ENCODE assay signal across 17 cellular contexts in genomic region chr3:10272977-10273376, GRCh38. TPM values are rescaled to one million over a fixed set of nuclear protein-coding genes. Genes with fewer than 3 reads are reported as not detected.
A peak's percentile ranks its signal among the peaks of the same experiment; 100 is the strongest.
DNase-seq lines count a peak whose midpoint lies in the region; ATAC-seq and TF ChIP-seq lines count a peak whose summit lies in the region.
"Had no signal": no experiment of that assay in that cellular context is flagged by ENCODE, and none has a peak within 500 bp of the region (broad histone marks: within the 10 kb centered on the region; RNA-seq: fewer than 3 reads in every experiment).

No MANE protein-coding gene starts in this region.

- no peak overlapping the region for H3K4me3 ChIP-seq in SK-N-SH (ENCODE audit: low read depth in 2 of 2, low read length in 1 of 2)
- H3K4me3 ChIP-seq in naive thymus-derived CD4-positive, alpha-beta T cell (ENCODE audit: low read length) = no peak overlapping the region
- no peak overlapping the region for H3K4me3 ChIP-seq in suprapubic skin
- H3K4me3 ChIP-seq: GM12878, testis had no signal

- H3K9ac ChIP-seq in SK-N-SH = no peak overlapping the region

- peaks cover 97% of the 10 kb centered on the region for H3K79me2 ChIP-seq in SK-N-SH (ENCODE audit: insufficient read depth)

- no peak overlapping the region for H3K27ac ChIP-seq in SK-N-SH (ENCODE audit: low read depth in 2 of 2, low read length in 1 of 2)
- H3K27ac ChIP-seq in naive thymus-derived CD4-positive, alpha-beta T cell (ENCODE audit: low read depth, low read length) = peak overlapping the region; percentile 6
- no peak overlapping the region for H3K27ac ChIP-seq in suprapubic skin
- H3K27ac ChIP-seq: testis had no signal

- H3K36me3 Mint-ChIP-seq in CD14-positive monocyte (peaks cover 67 to 82% of the 10 kb centered on the region in 2 donors), activated B cell treated with CpG ODN at 0.5 μM for 24 hours (ENCODE audit: low read depth) (peaks cover 76% of the 10 kb centered on the region)
- H3K36me3 Mint-ChIP-seq in naive thymus-derived CD4-positive, alpha-beta T cell = peaks cover 0 to 42% (median 23%) of the 10 kb centered on the region in 5 donors

- TF ChIP-seq POLR2A in suprapubic skin (IDR thresholded peaks at IDR 0.05) = no peak

- H3K36me3 ChIP-seq in SK-N-SH (replicated peaks in 1 of 2; ENCODE audit: control insufficient read depth in 1 of 2, insufficient read depth in 2 of 2, low read length in 1 of 2) (peaks cover 23 to 31% of the 10 kb centered on the region in 2 experiments), suprapubic skin (peaks cover 50% of the 10 kb centered on the region)
- H3K36me3 ChIP-seq in naive thymus-derived CD4-positive, alpha-beta T cell (ENCODE audit: control insufficient read depth in 2 of 3, insufficient read depth in 3 of 3, low read length in 3 of 3) = peaks cover 5 to 77% (median 31%) of the 10 kb centered on the region in 3 experiments

- CTCF ChIA-PET in SK-N-SH (lab: Yijun Ruan, JAX) (interaction anchor here (0.7 kb wide), 1 partner anchor 9 kb away, joined by 3 read pairs; no protein-coding TSS in a partner anchor), activated B cell treated with CpG ODN at 0.5 μM for 24 hours (lab: Charles Lee) (interaction anchor here (0.6 kb wide), 1 partner anchor 27 kb away, joined by 3 read pairs; no protein-coding TSS in a partner anchor)
- CTCF ChIA-PET in naive thymus-derived CD4-positive, alpha-beta T cell (lab: Charles Lee) = interaction anchor here (0.6 to 1.3 kb wide), 2 partner anchors 8 to 26 kb away, joined by 3 to 5 read pairs; no protein-coding TSS in a partner anchor

- intact Hi-C loops in CD14-positive monocyte (cut with micrococcal nuclease) (no loop called here), activated B cell treated with CpG ODN at 0.5 μM for 24 hours (cut with micrococcal nuclease) (no loop called here)
- intact Hi-C loops in naive thymus-derived CD4-positive, alpha-beta T cell (cut with micrococcal nuclease) = no loop called here

- no peak overlapping the region for H2AFZ ChIP-seq in SK-N-SH (ENCODE audit: low read depth)

- H3K4me1 Mint-ChIP-seq in CD14-positive monocyte = peaks cover 20% of the 10 kb centered on the region
- H3K4me1 Mint-ChIP-seq in activated B cell treated with CpG ODN at 0.5 μM for 24 hours = peaks cover 30% of the 10 kb centered on the region
- peaks cover 21 to 80% (median 72%) of the 10 kb centered on the region in 7 donors for H3K4me1 Mint-ChIP-seq in naive thymus-derived CD4-positive, alpha-beta T cell

- H3K9me3 ChIP-seq in SK-N-SH = no peaks in the 10 kb centered on the region
- H3K9me3 ChIP-seq in naive thymus-derived CD4-positive, alpha-beta T cell (ENCODE audit: control insufficient read depth in 2 of 3, low read length in 3 of 3) = no peaks in the 10 kb centered on the region
- no peaks in the 10 kb centered on the region for H3K9me3 ChIP-seq in suprapubic skin
- H3K9me3 ChIP-seq: testis had no signal

- H3K4me2 ChIP-seq in SK-N-SH = 0 out of 2 replicates have a peak overlapping the region, but pooled peaks have one; percentile 2

- H3K4me3 Mint-ChIP-seq in CD14-positive monocyte (peak overlapping the region in 1 of 2 donors; percentile 11), activated B cell treated with CpG ODN at 0.5 μM for 24 hours (no peak overlapping the region)
- peak overlapping the region; percentile 34 to 80 (median 60) for H3K4me3 Mint-ChIP-seq in naive thymus-derived CD4-positive, alpha-beta T cell
- H3K4me3 Mint-ChIP-seq: nephron progenitor cell had no signal

- H3K4me1 ChIP-seq in SK-N-SH (ENCODE audit: control insufficient read depth in 1 of 2, insufficient read depth in 2 of 2, low read depth in 1 of 2, low read length in 1 of 2) = peaks cover 0 to 6% of the 10 kb centered on the region in 2 experiments; a peak in 1 of 4 replicates
- H3K4me1 ChIP-seq in naive thymus-derived CD4-positive, alpha-beta T cell (ENCODE audit: control insufficient read depth in 2 of 2, insufficient read depth in 2 of 2, low read length in 2 of 2) = peaks cover 15 to 19% of the 10 kb centered on the region in 2 donors
- H3K4me1 ChIP-seq in suprapubic skin = peaks cover 21% of the 10 kb centered on the region

- H3K9me3 Mint-ChIP-seq in CD14-positive monocyte (no peaks in the 10 kb centered on the region), activated B cell treated with CpG ODN at 0.5 μM for 24 hours (no peaks in the 10 kb centered on the region)
- no peaks in the 10 kb centered on the region for H3K9me3 Mint-ChIP-seq in naive thymus-derived CD4-positive, alpha-beta T cell
- H3K9me3 Mint-ChIP-seq: nephron progenitor cell had no signal

- POLR2A ChIA-PET in SK-N-SH (lab: Yijun Ruan, JAX) (no interaction called here), activated B cell treated with CpG ODN at 0.5 μM for 24 hours (lab: Charles Lee) (no interaction called here)
- POLR2A ChIA-PET in naive thymus-derived CD4-positive, alpha-beta T cell (lab: Charles Lee) = interaction anchor here (0.8 kb wide), 1 partner anchor 74 kb away, joined by 3 read pairs; no protein-coding TSS in a partner anchor

- ATAC-seq in SK-N-SH treated with all-trans-retinoic acid at 6 μM for 48 hours (no peak), activated B cell treated with CpG ODN at 0.5 μM for 24 hours (ENCODE audit: low read depth) (no peak)
- no peak for ATAC-seq in naive thymus-derived CD4-positive, alpha-beta T cell
- ATAC-seq: GM12878 had no signal

- TF ChIP-seq EP300 in SK-N-SH (IDR thresholded peaks at IDR 0.05; ENCODE audit: borderline replicate concordance in 1 of 2, low read depth in 1 of 2, low read length in 1 of 2) (no peak), suprapubic skin (IDR thresholded peaks at IDR 0.05) (no peak)

- H3K27ac Mint-ChIP-seq in CD14-positive monocyte = peak overlapping the region in 6 of 7 donors; percentile 3 to 83 (median 51)
- peak overlapping the region; percentile 51 for H3K27ac Mint-ChIP-seq in activated B cell treated with CpG ODN at 0.5 μM for 24 hours
- H3K27ac Mint-ChIP-seq in naive thymus-derived CD4-positive, alpha-beta T cell = peak overlapping the region; percentile 30 to 90 (median 58)
- H3K27ac Mint-ChIP-seq: nephron progenitor cell had no signal

- 96% methylated on average over 2 of the region's 2 CpGs for WGBS in SK-N-SH (ENCODE audit: low lambda C conversion rate)
- 95% methylated on average over 2 of the region's 2 CpGs for WGBS in suprapubic skin

- peaks cover 4% of the 10 kb centered on the region for H3F3A ChIP-seq in SK-N-SH (replicated peaks; ENCODE audit: insufficient read depth)

- no peaks in the 10 kb centered on the region for H3K9me2 ChIP-seq in SK-N-SH

- H3K27me3 ChIP-seq in SK-N-SH (ENCODE audit: insufficient read depth) (no peaks in the 10 kb centered on the region), suprapubic skin (no peaks in the 10 kb centered on the region)
- H3K27me3 ChIP-seq in naive thymus-derived CD4-positive, alpha-beta T cell (ENCODE audit: control insufficient read depth in 2 of 2, insufficient read depth in 2 of 2, low read length in 2 of 2) = no peaks in the 10 kb centered on the region
- H3K27me3 ChIP-seq: testis had no signal

- H3K27me3 Mint-ChIP-seq in CD14-positive monocyte (ENCODE audit: low read depth in 3 of 3) (no peaks in the 10 kb centered on the region), activated B cell treated with CpG ODN at 0.5 μM for 24 hours (no peaks in the 10 kb centered on the region)
- H3K27me3 Mint-ChIP-seq in naive thymus-derived CD4-positive, alpha-beta T cell = no peaks in the 10 kb centered on the region

- DNase-seq in SK-N-SH = no peak
- DNase-seq in CD14-positive monocyte (ENCODE audit: low spot score) = no peak
- DNase-seq in activated B cell treated with CpG ODN at 0.5 μM for 24 hours = no peak
- DNase-seq in naive thymus-derived CD4-positive, alpha-beta T cell = no peak
- no peak for DNase-seq in suprapubic skin (ENCODE audit: low spot score in 2 of 2)
- no peak for DNase-seq in SHP77 treated with DMSO at 0.1 percent for 48 hours (lab: John Stamatoyannopoulos, UW)
- DNase-seq in GDM1 (lab: John Stamatoyannopoulos, UW) = no peak
- DNase-seq: 8988T, amygdala, GOT3, NCI-H446, nephron progenitor cell, OCI-M1 had no signal

- TF ChIP-seq CTCF in SK-N-SH (IDR thresholded peaks at IDR 0.05) = no peak
- no peak for TF ChIP-seq CTCF in CD14-positive monocyte (IDR thresholded peaks at IDR 0.05)
- no peak for TF ChIP-seq CTCF in activated B cell treated with CpG ODN at 0.5 μM for 24 hours (IDR thresholded peaks at IDR 0.05)
- TF ChIP-seq CTCF in suprapubic skin (IDR thresholded peaks at IDR 0.05) = no peak

- H4K20me1 ChIP-seq in SK-N-SH (ENCODE audit: insufficient read depth) = peaks cover 32% of the 10 kb centered on the region

- TF ChIP-seq RAD21 in SK-N-SH (IDR thresholded peaks at IDR 0.05; ENCODE audit: low read length) = no peak

TF ChIP-seq in SK-N-SH, 30 proteins besides CTCF, POLR2A, EP300 and RAD21 (continues in another document):
- TF ChIP-seq TCF12 (IDR thresholded peaks at IDR 0.05) = no peak
- TF ChIP-seq RXRA (IDR thresholded peaks at IDR 0.05; ENCODE audit: borderline replicate concordance, low read depth) = no peak

TF ChIP-seq in SK-N-SH treated with all-trans-retinoic acid at 6 μM for 48 hours, 23 proteins besides CTCF, POLR2A, EP300 and RAD21 (continues in another document):
- no peak for TF ChIP-seq ESRRG (CRISPR knock-in tag; IDR thresholded peaks at IDR 0.05)
- no peak for TF ChIP-seq ZNF70 (CRISPR knock-in tag; IDR thresholded peaks at IDR 0.05)

RNA-seq across cellular contexts. Expression of gene GHRL, which starts 19.8 kb away (rescaled TPM):
- polyA plus RNA-seq in SK-N-SH (2012; rRNA removed) (not detected in 2 replicates), CD14-positive monocyte (1 to 10 TPM; 2.3 to 7.0 TPM)
- not detected in 2 replicates for polyA plus RNA-seq in SK-N-SH (2012; cell fraction: cytosol; rRNA removed)
- 0.29 and 0.31 TPM in 2 replicates for polyA plus RNA-seq in SK-N-SH (2012; cell fraction: nucleus; rRNA removed)
- total RNA-seq in activated B cell treated with CpG ODN at 0.5 μM for 24 hours (1.4 and 2.8 TPM in 2 replicates), suprapubic skin (under 1 TPM in 1 of 4 donors, not detected in 3; 0.80 TPM)
- 1 to 10 TPM in 4 of 5 experiments, under 1 TPM in 1; 0.35 to 3.8 (median 1.3) TPM for total RNA-seq in naive thymus-derived CD4-positive, alpha-beta T cell
- under 1 TPM; 0.67 to 0.69 TPM for polyA plus RNA-seq in naive thymus-derived CD4-positive, alpha-beta T cell
- total RNA-seq: SK-MEL-5 had no signal

RNA-seq across cellular contexts. Expression of gene TATDN2, which starts 24.7 kb away (rescaled TPM):
- 14.7 and 17.8 TPM in 2 replicates for polyA plus RNA-seq in SK-N-SH (2012; rRNA removed)
- polyA plus RNA-seq in SK-N-SH (2012; cell fraction: cytosol; rRNA removed) = 12.8 and 15.2 TPM in 2 replicates
- 18.3 and 22.1 TPM in 2 replicates for polyA plus RNA-seq in SK-N-SH (2012; cell fraction: nucleus; rRNA removed)
- 1 to 10 TPM; 6.0 TPM for polyA plus RNA-seq in CD14-positive monocyte
- 55.6 and 56.2 TPM in 2 replicates for total RNA-seq in activated B cell treated with CpG ODN at 0.5 μM for 24 hours
- 10 to 100 TPM; 52.9 to 88.8 (median 71.6) TPM for total RNA-seq in naive thymus-derived CD4-positive, alpha-beta T cell
- 10 to 100 TPM; 12.9 to 26.8 TPM for polyA plus RNA-seq in naive thymus-derived CD4-positive, alpha-beta T cell
- total RNA-seq in suprapubic skin = 10 to 100 TPM; 22.1 to 33.7 (median 26.3) TPM

RNA-seq across cellular contexts. Expression of gene SEC13, which starts 47.9 kb away (rescaled TPM):
- polyA plus RNA-seq in SK-N-SH (2012; rRNA removed) (198 and 215 TPM in 2 replicates), CD14-positive monocyte (100 to 1,000 TPM; 186 to 188 TPM)
- 114 and 157 TPM in 2 replicates for polyA plus RNA-seq in SK-N-SH (2012; cell fraction: cytosol; rRNA removed)
- polyA plus RNA-seq in SK-N-SH (2012; cell fraction: nucleus; rRNA removed) = 214 and 216 TPM in 2 replicates
- total RNA-seq in activated B cell treated with CpG ODN at 0.5 μM for 24 hours (86.1 and 86.9 TPM in 2 replicates), suprapubic skin (100 to 1,000 TPM; 104 to 137 (median 118) TPM)
- 10 to 100 TPM; 63.9 to 98.9 (median 71.0) TPM for total RNA-seq in naive thymus-derived CD4-positive, alpha-beta T cell
- polyA plus RNA-seq in naive thymus-derived CD4-positive, alpha-beta T cell = 100 to 1,000 TPM; 129 to 131 TPM
